ENCODE assay signal across 1 cellular context in genomic region chr1:12229835-12230548, GRCh38.
TF ChIP-seq lines count a peak whose summit lies in the region.

TSS of gene VPS13D (plus strand) at chr1:12230030. CDS start at chr1:12234267, 4,237 bp downstream.

TF ChIP-seq in K562, 482 proteins besides CTCF, POLR2A, EP300 and RAD21 (continued from another document and continues in another):
- TF ChIP-seq ZMIZ1 (IDR thresholded peaks at IDR 0.05; ENCODE audit: low read depth in 2 of 2, low read length in 2 of 2) (peak; percentile 41 to 99; a peak in 2 of 4 replicates), ID3 (CRISPR knock-in tag; IDR thresholded peaks at IDR 0.05) (no peak), ID3 (tag; IDR thresholded peaks at IDR 0.05) (peak; percentile 63; the same call in 1 of the 2 replicates), TARDBP (IDR thresholded peaks at IDR 0.05) (peak; percentile 43; the same call in 1 of the 2 replicates), HOXB6 (CRISPR knock-in tag; IDR thresholded peaks at IDR 0.05; ENCODE audit: borderline replicate concordance) (no peak), HDAC2 (IDR thresholded peaks at IDR 0.05) (no peak), ERF (CRISPR knock-in tag; IDR thresholded peaks at IDR 0.05) (peak; percentile 69; the same call in 1 of the 2 replicates), CBX5 (IDR thresholded peaks at IDR 0.05; ENCODE audit: borderline replicate concordance, low read depth) (no peak), ZHX1 (conservative IDR thresholded peaks at IDR 0.05; ENCODE audit: low read length) (0 out of 2 replicates have a peak, but pooled peaks have one; percentile 84), ZNF24 (IDR thresholded peaks at IDR 0.05) (peak; percentile 32; the same call in 1 of the 2 replicates), ILK (tag; IDR thresholded peaks at IDR 0.05; ENCODE audit: borderline replicate concordance, low read depth) (no peak), BCL6 (CRISPR knock-in tag; IDR thresholded peaks at IDR 0.05) (no peak), REST (CRISPR knock-in tag; IDR thresholded peaks at IDR 0.05; ENCODE audit: low read depth) (no peak), GMEB1 (CRISPR knock-in tag; IDR thresholded peaks at IDR 0.05) (peak; percentile 81), CBX1 (IDR thresholded peaks at IDR 0.05; ENCODE audit: low read depth) (no peak; the same call in 1 of the 2 replicates), MAFG (tag; conservative IDR thresholded peaks at IDR 0.05) (no peak), GTF2B (IDR thresholded peaks at IDR 0.05; ENCODE audit: extremely low read depth, insufficient read length) (no peak), PHB2 (IDR thresholded peaks at IDR 0.05; ENCODE audit: low read depth) (no peak), HNRNPL (IDR thresholded peaks at IDR 0.05; ENCODE audit: low read depth, low read length) (no peak), PHB (CRISPR knock-in tag; IDR thresholded peaks at IDR 0.05) (0 out of 2 replicates have a peak, but pooled peaks have one; percentile 45), THAP7 (CRISPR knock-in tag; IDR thresholded peaks at IDR 0.05) (no peak; the same call in 1 of the 2 replicates), NCOA4 (IDR thresholded peaks at IDR 0.05; ENCODE audit: partially characterized antibody) (peak; percentile 85), SAFB2 (IDR thresholded peaks at IDR 0.05; ENCODE audit: borderline replicate concordance, low read depth, low read length, severe bottlenecking) (no peak), RNF2 (IDR thresholded peaks at IDR 0.05) (no peak), CBFB (CRISPR knock-in tag; IDR thresholded peaks at IDR 0.05) (no peak), ZNF12 (CRISPR knock-in tag; IDR thresholded peaks at IDR 0.05) (no peak), RFX5 (IDR thresholded peaks at IDR 0.05; ENCODE audit: low read depth, low read length) (no peak), PHTF2 (CRISPR knock-in tag; IDR thresholded peaks at IDR 0.05) (no peak), ZNF592 (IDR thresholded peaks at IDR 0.05) (peak; percentile 76), YY1 (IDR thresholded peaks at IDR 0.05; ENCODE audit: borderline replicate concordance in 1 of 3, control insufficient read depth in 1 of 3, extremely low read depth in 1 of 3, insufficient read depth in 3 of 3, insufficient read length in 1 of 3, insufficient replicate concordance in 2 of 3, low read depth in 1 of 3, low read length in 2 of 3) (peak; percentile 64 to 95 (median 94)), SRSF9 (IDR thresholded peaks at IDR 0.05; ENCODE audit: borderline replicate concordance, low read depth, low read length) (no peak)
